Comparison of ENCODE assay signal across 21 cellular contexts in genomic region chr3:138569090-138569489, GRCh38.
"Had no signal": no experiment of that assay in that cellular context is flagged by ENCODE, and none has a peak within 500 bp of the region (broad histone marks: within the 10 kb centered on the region; RNA-seq: fewer than 3 reads in every experiment).

No MANE protein-coding gene starts in this region.

- ATAC-seq: activated naive CD4-positive, alpha-beta T cell treated with anti-CD3 and anti-CD28 coated beads, Interleukin-2, amount 50 U/mL, for 72 hours; body of pancreas; left ventricle myocardium superior; WTC11 had no signal

- H3K4me3 ChIP-seq: adrenal gland, body of pancreas, coronary artery, suprapubic skin, transverse colon, uterus had no signal

- H3K27me3 ChIP-seq: adrenal gland, body of pancreas, suprapubic skin, transverse colon, uterus had no signal

- H3K4me1 ChIP-seq: adrenal gland, body of pancreas, suprapubic skin, uterus had no signal

- H3K27ac ChIP-seq: adrenal gland, body of pancreas, coronary artery, suprapubic skin, transverse colon, uterus had no signal

- H3K36me3 ChIP-seq: adrenal gland, transverse colon, uterus had no signal

- FAIRE-seq: kidney, TTC549 had no signal

- DNase-seq: activated CD4-positive, alpha-beta memory T cell treated with anti-CD3 and anti-CD28 coated beads for 36 hours; activated CD4-positive, alpha-beta T cell treated with anti-CD3 and anti-CD28 coated beads for 4 hours; activated gamma-delta T cell treated with Interleukin-2 at 50 U/mL for 16 hours; activated T-cell treated with anti-CD3 and anti-CD28 coated beads for 4 hours; adrenal gland; body of pancreas; central memory CD4-positive, alpha-beta T cell; foreskin melanocyte; glutamatergic neuron; hippocampal formation; kidney; left ventricle myocardium superior; naive B cell; stimulated activated CD4-positive, alpha-beta T cell treated with anti-CD3 and anti-CD28 coated beads, Interleukin-2, amount 100 ng/mL, for 24 hours; transverse colon; uterus had no signal

- H3K9me3 ChIP-seq: adrenal gland, body of pancreas, suprapubic skin, transverse colon had no signal
